ENCODE assay signal across 2 cellular contexts in the genomic region with DNA sequence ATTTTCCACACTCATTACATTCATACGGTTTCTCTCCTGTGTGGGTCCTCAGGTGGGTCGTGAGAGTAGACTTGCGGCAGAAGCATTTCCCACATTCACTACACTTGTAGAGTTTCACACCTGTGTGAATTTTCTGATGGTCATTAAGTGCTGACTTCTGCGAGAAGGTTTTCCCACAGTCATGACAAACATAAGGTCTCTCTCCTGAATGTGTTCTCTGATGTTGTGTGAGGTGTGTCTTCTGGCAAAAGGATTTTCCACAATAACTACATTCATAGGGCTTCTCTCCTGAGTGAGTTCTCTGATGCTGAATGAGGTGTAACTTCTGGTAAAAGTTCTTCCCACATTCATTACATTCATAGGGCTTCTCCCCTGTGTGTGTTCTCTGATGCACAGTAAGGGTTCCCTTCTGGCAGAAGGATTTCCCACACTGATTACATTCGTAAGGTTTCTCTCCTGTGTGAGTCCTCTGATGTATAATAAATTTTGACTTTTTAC.
TF ChIP-seq lines count a peak whose summit lies in the region.

No MANE protein-coding gene starts in this region.

TF ChIP-seq in GM12878, 131 proteins besides CTCF, POLR2A, EP300 and RAD21:
- TF ChIP-seq, protein P1, sequence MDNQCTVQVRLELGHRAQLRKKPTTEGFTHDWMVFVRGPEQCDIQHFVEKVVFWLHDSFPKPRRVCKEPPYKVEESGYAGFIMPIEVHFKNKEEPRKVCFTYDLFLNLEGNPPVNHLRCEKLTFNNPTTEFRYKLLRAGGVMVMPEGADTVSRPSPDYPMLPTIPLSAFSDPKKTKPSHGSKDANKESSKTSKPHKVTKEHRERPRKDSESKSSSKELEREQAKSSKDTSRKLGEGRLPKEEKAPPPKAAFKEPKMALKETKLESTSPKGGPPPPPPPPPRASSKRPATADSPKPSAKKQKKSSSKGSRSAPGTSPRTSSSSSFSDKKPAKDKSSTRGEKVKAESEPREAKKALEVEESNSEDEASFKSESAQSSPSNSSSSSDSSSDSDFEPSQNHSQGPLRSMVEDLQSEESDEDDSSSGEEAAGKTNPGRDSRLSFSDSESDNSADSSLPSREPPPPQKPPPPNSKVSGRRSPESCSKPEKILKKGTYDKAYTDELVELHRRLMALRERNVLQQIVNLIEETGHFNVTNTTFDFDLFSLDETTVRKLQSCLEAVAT (IDR thresholded peaks at IDR 0.05) = peak; percentile 43; the same call in 1 of the 2 replicates
- TF ChIP-seq ETV6 (conservative IDR thresholded peaks at IDR 0.05 in 1 of 2, IDR thresholded peaks at IDR 0.05 in 1 of 2; ENCODE audit: borderline replicate concordance in 1 of 2, low read depth in 1 of 2) = no peak
- peak; percentile 65; the same call in 1 of the 2 replicates for TF ChIP-seq ZNF217 (IDR thresholded peaks at IDR 0.05)
- TF ChIP-seq ZNF274 (IDR thresholded peaks at IDR 0.05; ENCODE audit: insufficient read depth, insufficient read length) = peak; percentile 67
- peak; percentile 94 for TF ChIP-seq KLF5 (IDR thresholded peaks at IDR 0.05; ENCODE audit: partially characterized antibody)
- TF ChIP-seq CBX5 (IDR thresholded peaks at IDR 0.05; ENCODE audit: low read depth) = peak; percentile 97

TF ChIP-seq in liver, 16 proteins besides CTCF, POLR2A, EP300 and RAD21:
- TF ChIP-seq, protein P2, sequence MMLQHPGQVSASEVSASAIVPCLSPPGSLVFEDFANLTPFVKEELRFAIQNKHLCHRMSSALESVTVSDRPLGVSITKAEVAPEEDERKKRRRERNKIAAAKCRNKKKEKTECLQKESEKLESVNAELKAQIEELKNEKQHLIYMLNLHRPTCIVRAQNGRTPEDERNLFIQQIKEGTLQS (IDR thresholded peaks at IDR 0.05) = no peak
- TF ChIP-seq, protein P3, sequence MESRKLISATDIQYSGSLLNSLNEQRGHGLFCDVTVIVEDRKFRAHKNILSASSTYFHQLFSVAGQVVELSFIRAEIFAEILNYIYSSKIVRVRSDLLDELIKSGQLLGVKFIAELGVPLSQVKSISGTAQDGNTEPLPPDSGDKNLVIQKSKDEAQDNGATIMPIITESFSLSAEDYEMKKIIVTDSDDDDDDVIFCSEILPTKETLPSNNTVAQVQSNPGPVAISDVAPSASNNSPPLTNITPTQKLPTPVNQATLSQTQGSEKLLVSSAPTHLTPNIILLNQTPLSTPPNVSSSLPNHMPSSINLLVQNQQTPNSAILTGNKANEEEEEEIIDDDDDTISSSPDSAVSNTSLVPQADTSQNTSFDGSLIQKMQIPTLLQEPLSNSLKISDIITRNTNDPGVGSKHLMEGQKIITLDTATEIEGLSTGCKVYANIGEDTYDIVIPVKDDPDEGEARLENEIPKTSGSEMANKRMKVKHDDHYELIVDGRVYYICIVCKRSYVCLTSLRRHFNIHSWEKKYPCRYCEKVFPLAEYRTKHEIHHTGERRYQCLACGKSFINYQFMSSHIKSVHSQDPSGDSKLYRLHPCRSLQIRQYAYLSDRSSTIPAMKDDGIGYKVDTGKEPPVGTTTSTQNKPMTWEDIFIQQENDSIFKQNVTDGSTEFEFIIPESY (IDR thresholded peaks at IDR 0.05) = no peak
